In the genomic region with DNA sequence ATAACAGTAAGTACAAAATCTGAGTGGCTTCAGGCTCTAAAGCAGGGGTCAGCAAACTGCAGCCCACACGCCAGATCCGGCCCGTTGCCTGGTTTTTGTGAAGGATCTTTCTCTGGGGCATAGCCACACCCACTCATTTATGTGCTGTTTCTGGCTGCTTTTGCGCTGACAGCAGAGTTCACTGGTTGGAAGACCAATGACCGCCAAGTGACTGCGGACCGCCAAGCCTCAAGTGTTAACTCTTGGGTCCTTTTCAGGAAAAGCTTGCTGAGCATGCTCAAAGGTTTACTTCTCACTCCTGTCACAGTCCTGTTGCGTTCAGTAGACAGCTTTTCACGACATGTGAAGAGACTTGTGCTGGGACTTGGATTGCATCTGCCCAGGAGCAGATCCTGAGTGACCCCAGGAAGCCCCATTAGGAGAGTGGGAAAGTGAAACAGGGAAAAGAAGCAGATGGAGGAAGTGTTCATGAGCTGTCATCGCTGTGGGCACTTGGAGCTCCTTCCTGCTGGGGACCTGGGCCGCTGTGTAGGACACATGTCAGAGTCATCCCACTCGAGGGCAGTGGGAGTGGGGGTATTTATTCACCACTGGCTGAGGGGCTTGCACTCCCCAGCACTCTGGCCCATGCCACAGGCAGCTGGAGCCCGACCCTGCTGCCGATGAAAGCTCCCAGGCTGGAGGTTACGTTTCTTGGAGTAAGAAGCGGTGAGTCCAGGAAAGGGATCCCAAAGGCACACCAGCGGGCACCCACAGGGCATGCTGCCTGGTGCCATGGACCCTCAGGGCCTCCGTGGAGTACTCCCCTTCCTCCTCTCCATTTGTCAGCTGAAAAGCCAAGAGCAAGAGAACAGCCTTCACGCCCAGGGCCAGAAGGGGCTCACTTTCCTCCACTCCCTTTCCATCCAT, we compare ENCODE assay signal across 20 cellular contexts.
DNase-seq lines count a peak whose midpoint lies in the region; ATAC-seq, FAIRE-seq and TF ChIP-seq lines count a peak whose summit lies in the region.
"Had no signal": no experiment of that assay in that cellular context is flagged by ENCODE, and none has a peak within 500 bp of the region (broad histone marks: within the 10 kb centered on the region; RNA-seq: fewer than 3 reads in every experiment).

No MANE protein-coding gene starts in this region.

- TF ChIP-seq CTCF in liver (IDR thresholded peaks at IDR 0.05; ENCODE audit: low read depth, low read length, missing input control) (no peak), HepG2 (CRISPR knock-in tag; IDR thresholded peaks at IDR 0.05) (no peak), K562 (IDR thresholded peaks at IDR 0.05 in 2 of 3, conservative IDR thresholded peaks at IDR 0.05 in 1 of 3; ENCODE audit: insufficient read depth in 2 of 3, low read depth in 1 of 3, low read length in 3 of 3) (no peak), esophagus squamous epithelium (IDR thresholded peaks at IDR 0.05) (no peak)

- no peaks in the 10 kb centered on the region for H3K79me1 ChIP-seq in mesenchymal stem cell (replicated peaks; ENCODE audit: low read length, poor library complexity, severe bottlenecking)

- DNase-seq in HepG2 (ENCODE audit: low spot score) (no peak), K562 (ENCODE audit: extremely low read depth in 1 of 4, low spot score in 3 of 4) (no peak), mesenchymal stem cell (no peak), aorta (peak in 1 of 2 donors; percentile 62), esophagus squamous epithelium (lab: John Stamatoyannopoulos, UW) (no peak), GM19240 (ENCODE audit: insufficient read length, low spot score) (no peak)
- DNase-seq in natural killer cell treated with Interleukin-12 subunit alpha and Interleukin-12 subunit beta and Interleukin-15 and Interleukin-18, amount 100 ng/mL, for 72 hours (ENCODE audit: low spot score), result no peak
- DNase-seq: ACHN, AML-193, COR-L47, H7, NCI-H187, NCI-H226, NCI-H524 treated with DMSO at 0.1 percent for 48 hours, SHP77 had no signal

- FAIRE-seq in HepG2 (lab: Jason Lieb, UNC), result no peak
- FAIRE-seq in K562 (lab: Jason Lieb, UNC), result no peak
- FAIRE-seq: GM12892, HTR-8/SVneo had no signal

- H3K79me2 ChIP-seq in HepG2 (ENCODE audit: insufficient read depth, low read length) (no peaks in the 10 kb centered on the region), K562 (ENCODE audit: control insufficient read depth, insufficient read depth, low read length) (no peaks in the 10 kb centered on the region)

- intact Hi-C loops in HepG2 (cut with micrococcal nuclease; ENCODE audit: unreplicated experiment), result no loop called here
- intact Hi-C loops in K562 (cut with micrococcal nuclease), result no loop called here
- intact Hi-C loops in aorta (cut with DNase I), result no loop called here
- intact Hi-C loops in esophagus squamous epithelium (cut with DNase I), result no loop called here

- no peaks in the 10 kb centered on the region for H3K9me1 ChIP-seq in K562 (ENCODE audit: control insufficient read depth, insufficient read depth, low read length)

- H3K18ac ChIP-seq in mesenchymal stem cell (ENCODE audit: low read depth in 1 of 2, low read length in 2 of 2), result no peak overlapping the region

- H3K14ac ChIP-seq in mesenchymal stem cell (ENCODE audit: low read length in 2 of 2), result no peak overlapping the region

- CTCF ChIA-PET in HepG2 (lab: Yijun Ruan, JAX; ENCODE audit: low intra/inter-chr PET ratio, low total read pairs), result no interaction called here
- CTCF ChIA-PET in K562 (lab: Yijun Ruan, JAX; ENCODE audit: low intra/inter-chr PET ratio), result no interaction called here

- no peak overlapping the region for H4K91ac ChIP-seq in mesenchymal stem cell (ENCODE audit: low read length)

- WGBS in liver, result 87% methylated on average over 19 of the region's 19 CpGs
- WGBS in HepG2 (ENCODE audit: low lambda C conversion rate), result 47% methylated on average over 11 of the region's 19 CpGs
- under 1% methylated on average over 18 of the region's 19 CpGs for WGBS in K562 (ENCODE audit: insufficient coverage, low coverage, missing lambda C conversion rate)
- WGBS in mesenchymal stem cell, result 87% methylated on average over 19 of the region's 19 CpGs
- whole genome bisulfite sequencing in aorta, 2 donors, result 83 to 86% methylated on average over 19 of the region's 19 CpGs
- 84 to 86% methylated on average over 13 of the region's 19 CpGs for WGBS in esophagus squamous epithelium, 2 donors

- H3K9me3 ChIP-seq in liver (ENCODE audit: control insufficient read depth in 4 of 4, low read length in 3 of 4) (no peaks in the 10 kb centered on the region), HepG2 (ENCODE audit: low read length) (no peaks in the 10 kb centered on the region), K562 (replicated peaks; ENCODE audit: control insufficient read depth, insufficient read depth, low read depth, low read length) (no peaks in the 10 kb centered on the region), mesenchymal stem cell (ENCODE audit: control insufficient read depth, low read length) (peaks cover 15% of the 10 kb centered on the region), aorta (ENCODE audit: control insufficient read depth, low read length) (no peaks in the 10 kb centered on the region), esophagus squamous epithelium (no peaks in the 10 kb centered on the region)

- H2AFZ ChIP-seq in HepG2 (ENCODE audit: low read length) (no peak overlapping the region), K562 (ENCODE audit: low read depth, low read length) (0 out of 2 replicates have a peak overlapping the region, but pooled peaks have one; percentile 14), mesenchymal stem cell (ENCODE audit: low read depth, low read length) (no peak overlapping the region)

- no peak overlapping the region for H3K23ac ChIP-seq in mesenchymal stem cell (ENCODE audit: low read length in 2 of 2)

- H2BK120ac ChIP-seq in mesenchymal stem cell (ENCODE audit: low read depth, low read length), result no peak overlapping the region

- in situ Hi-C loops in HepG2 (cut with HindIII; ENCODE audit: extremely low pct_ligation_motif_present, low pct_unique_long_range_greater_than_20kb) (no loop called here), K562 (cut with MboI) (no loop called here)

- H3K27ac Mint-ChIP-seq in natural killer cell treated with Interleukin-12 subunit alpha and Interleukin-12 subunit beta and Interleukin-15 and Interleukin-18, amount 100 ng/mL, for 72 hours, result no peak overlapping the region

- H2AK5ac ChIP-seq in mesenchymal stem cell (ENCODE audit: low read length, severe bottlenecking), result no peak overlapping the region

- no peaks in the 10 kb centered on the region for H3K9me3 Mint-ChIP-seq in natural killer cell treated with Interleukin-12 subunit alpha and Interleukin-12 subunit beta and Interleukin-15 and Interleukin-18, amount 100 ng/mL, for 72 hours

- H3K4me2 ChIP-seq in HepG2 (ENCODE audit: low read depth, low read length), result no peak overlapping the region
- no peak overlapping the region; the same call in 1 of the 2 replicates for H3K4me2 ChIP-seq in K562 (ENCODE audit: insufficient read depth, low read length)
- no peak overlapping the region for H3K4me2 ChIP-seq in mesenchymal stem cell (ENCODE audit: low read length, poor library complexity, severe bottlenecking)

- no peaks in the 10 kb centered on the region for H3K4me1 ChIP-seq in liver (ENCODE audit: control insufficient read depth in 4 of 4, insufficient read depth in 4 of 4, low read length in 3 of 4)
- H3K4me1 ChIP-seq in HepG2 (ENCODE audit: insufficient read depth, low read length), result no peaks in the 10 kb centered on the region
- H3K4me1 ChIP-seq in K562 (replicated peaks in 1 of 2; ENCODE audit: control insufficient read depth in 2 of 2, insufficient read depth in 2 of 2, low read length in 2 of 2), result no peaks in the 10 kb centered on the region
- peaks cover 4% of the 10 kb centered on the region for H3K4me1 ChIP-seq in mesenchymal stem cell (ENCODE audit: control insufficient read depth, insufficient read depth, low read depth, low read length)
- no peaks in the 10 kb centered on the region for H3K4me1 ChIP-seq in aorta (ENCODE audit: control insufficient read depth in 1 of 2, insufficient read depth in 2 of 2, low read length in 2 of 2)
- H3K4me1 ChIP-seq in esophagus squamous epithelium, result no peaks in the 10 kb centered on the region

- TF ChIP-seq POLR2A in HepG2 (IDR thresholded peaks at IDR 0.05; ENCODE audit: insufficient read depth in 1 of 2, low read depth in 2 of 2, low read length in 2 of 2) (no peak), K562 (conservative IDR thresholded peaks at IDR 0.05) (no peak), esophagus squamous epithelium (IDR thresholded peaks at IDR 0.05) (no peak)

- no peak overlapping the region for H3K4me3 ChIP-seq in liver (ENCODE audit: low read depth in 1 of 3, low read length in 3 of 3)
- no peak overlapping the region for H3K4me3 ChIP-seq in HepG2 (replicated peaks in 1 of 3; ENCODE audit: insufficient read depth in 1 of 3, low read depth in 2 of 3, low read length in 3 of 3)
- no peak overlapping the region for H3K4me3 ChIP-seq in K562
- H3K4me3 ChIP-seq in mesenchymal stem cell (ENCODE audit: insufficient read depth in 1 of 2, low read depth in 1 of 2, low read length in 2 of 2), result peak overlapping the region in 1 of 2 experiments; percentile 25
- H3K4me3 ChIP-seq in aorta (ENCODE audit: low read length in 2 of 2), result no peak overlapping the region
- no peak overlapping the region for H3K4me3 ChIP-seq in esophagus squamous epithelium

- H2BK5ac ChIP-seq in mesenchymal stem cell (ENCODE audit: low read depth, low read length, poor library complexity, severe bottlenecking), result no peak overlapping the region

- TF ChIP-seq RAD21 in liver (IDR thresholded peaks at IDR 0.05) (peak in 1 of 2 donors; percentile 21), HepG2 (CRISPR knock-in tag; IDR thresholded peaks at IDR 0.05) (no peak), K562 (CRISPR knock-in tag; conservative IDR thresholded peaks at IDR 0.05 in 1 of 2, IDR thresholded peaks at IDR 0.05 in 1 of 2) (no peak)

- no peaks in the 10 kb centered on the region for H4K20me1 ChIP-seq in HepG2 (ENCODE audit: insufficient read depth, low read length)
- no peaks in the 10 kb centered on the region for H4K20me1 ChIP-seq in K562 (replicated peaks; ENCODE audit: control insufficient read depth, insufficient read depth, low read length)

- H3K27me3 ChIP-seq in liver (ENCODE audit: control insufficient read depth in 4 of 4, insufficient read depth in 4 of 4, low read length in 3 of 4), result no peaks in the 10 kb centered on the region
- peaks cover 1 to 17% of the 10 kb centered on the region in 2 experiments; a peak in 1 of 5 replicates for H3K27me3 ChIP-seq in HepG2 (ENCODE audit: control insufficient read depth in 1 of 2, insufficient read depth in 2 of 2, low read length in 2 of 2)
- H3K27me3 ChIP-seq in K562 (ENCODE audit: control insufficient read depth in 2 of 2, insufficient read depth in 2 of 2, low read length in 2 of 2), result peaks cover 11 to 56% of the 10 kb centered on the region in 2 experiments
- H3K27me3 ChIP-seq in mesenchymal stem cell (ENCODE audit: control insufficient read depth in 1 of 2, insufficient read depth in 1 of 2, low read length in 2 of 2), result peaks cover 6 to 10% of the 10 kb centered on the region in 2 experiments
- H3K27me3 ChIP-seq in aorta (ENCODE audit: control insufficient read depth in 1 of 2, insufficient read depth in 2 of 2, low read length in 1 of 2), result no peaks in the 10 kb centered on the region
- no peaks in the 10 kb centered on the region for H3K27me3 ChIP-seq in esophagus squamous epithelium

- H3K27me3 Mint-ChIP-seq in natural killer cell treated with Interleukin-12 subunit alpha and Interleukin-12 subunit beta and Interleukin-15 and Interleukin-18, amount 100 ng/mL, for 72 hours, result peaks cover 0 to 26% of the 10 kb centered on the region in 2 donors

- H2BK12ac ChIP-seq in mesenchymal stem cell (ENCODE audit: low read length in 2 of 2), result no peak overlapping the region

- H3K36me3 ChIP-seq in liver (ENCODE audit: control insufficient read depth in 4 of 4, insufficient read depth in 3 of 4, low read depth in 1 of 4, low read length in 3 of 4) (no peaks in the 10 kb centered on the region), HepG2 (replicated peaks in 1 of 2; ENCODE audit: control insufficient read depth in 1 of 2, insufficient read depth in 2 of 2, low read length in 2 of 2) (no peaks in the 10 kb centered on the region), K562 (ENCODE audit: control insufficient read depth, insufficient read depth, low read length) (no peaks in the 10 kb centered on the region), mesenchymal stem cell (ENCODE audit: control insufficient read depth in 1 of 2, insufficient read depth in 2 of 2, low read depth in 1 of 2, low read length in 2 of 2) (no peaks in the 10 kb centered on the region), aorta (ENCODE audit: control insufficient read depth in 1 of 2, insufficient read depth in 2 of 2, low read length in 1 of 2) (no peaks in the 10 kb centered on the region), esophagus squamous epithelium (no peaks in the 10 kb centered on the region)

- peaks cover 9 to 21% of the 10 kb centered on the region in 2 donors for H3K4me1 Mint-ChIP-seq in natural killer cell treated with Interleukin-12 subunit alpha and Interleukin-12 subunit beta and Interleukin-15 and Interleukin-18, amount 100 ng/mL, for 72 hours (ENCODE audit: low read depth in 2 of 2)
- H3K4me1 Mint-ChIP-seq: CD14-positive monocyte had no signal

- POLR2A ChIA-PET in HepG2 (lab: Yijun Ruan, JAX) (no interaction called here), K562 (lab: Yijun Ruan, JAX) (interaction anchor here (0.7 to 0.9 kb wide), 2 partner anchors 390 to 928 kb away, joined by 3 to 7 read pairs; no protein-coding TSS in a partner anchor)

- BruUV-seq in HepG2 (replicated peaks; lab: Mats Ljungman, UMichigan) (no TSS peak), K562 (replicated peaks; lab: Mats Ljungman, UMichigan) (no TSS peak)

- no peaks in the 10 kb centered on the region for H3K36me3 Mint-ChIP-seq in natural killer cell treated with Interleukin-12 subunit alpha and Interleukin-12 subunit beta and Interleukin-15 and Interleukin-18, amount 100 ng/mL, for 72 hours
- H3K36me3 Mint-ChIP-seq: CD14-positive monocyte had no signal

- H3K9ac ChIP-seq in liver (ENCODE audit: low read depth in 1 of 2, low read length in 2 of 2) (no peak overlapping the region), HepG2 (ENCODE audit: insufficient read depth, low read depth, low read length) (no peak overlapping the region), K562 (ENCODE audit: insufficient read depth in 1 of 2, low read depth in 2 of 2, low read length in 2 of 2) (no peak overlapping the region; a peak in 1 of 4 replicates), mesenchymal stem cell (ENCODE audit: low read length) (peak overlapping the region; percentile 43)

- H3K27ac ChIP-seq in liver (ENCODE audit: low read depth in 1 of 2, low read length in 2 of 2) (no peak overlapping the region), HepG2 (ENCODE audit: extremely low read length, insufficient read depth, low read length) (no peak overlapping the region), K562 (ENCODE audit: extremely low read depth, low read depth, low read length) (no peak overlapping the region), mesenchymal stem cell (ENCODE audit: low read length, poor library complexity, severe bottlenecking) (no peak overlapping the region), aorta (ENCODE audit: low read depth in 1 of 2, low read length in 2 of 2) (no peak overlapping the region), esophagus squamous epithelium (no peak overlapping the region)
- H3K27ac ChIP-seq: HL-60 had no signal

- no peak overlapping the region for H3K4me3 Mint-ChIP-seq in natural killer cell treated with Interleukin-12 subunit alpha and Interleukin-12 subunit beta and Interleukin-15 and Interleukin-18, amount 100 ng/mL, for 72 hours
- H3K4me3 Mint-ChIP-seq: CD14-positive monocyte had no signal

- TF ChIP-seq EP300 in HepG2 (IDR thresholded peaks at IDR 0.05; ENCODE audit: low read depth in 2 of 2, low read length in 2 of 2) (no peak), HepG2 (CRISPR knock-in tag; IDR thresholded peaks at IDR 0.05; ENCODE audit: borderline replicate concordance) (no peak), K562 (IDR thresholded peaks at IDR 0.05; ENCODE audit: low read length) (no peak)

- H4K8ac ChIP-seq in mesenchymal stem cell (ENCODE audit: low read length), result no peak overlapping the region

- H2BK15ac ChIP-seq in mesenchymal stem cell (ENCODE audit: low read depth, poor library complexity, severe bottlenecking), result no peak overlapping the region

- no peak for ATAC-seq in HepG2
- 0 out of 3 replicates have a peak, but pooled peaks have one; percentile 28 for ATAC-seq in K562
- peak; percentile 35 for ATAC-seq in aorta (ENCODE audit: low FRiP score)
- no peak for ATAC-seq in natural killer cell treated with Interleukin-12 subunit alpha and Interleukin-12 subunit beta and Interleukin-15 and Interleukin-18, amount 100 ng/mL, for 72 hours

- no peak overlapping the region for H3K4ac ChIP-seq in mesenchymal stem cell (ENCODE audit: low read depth in 1 of 2, low read length in 2 of 2)

Comparison
In these comparisons a context has a peak if more than half of its experiments do, and no peak if none do; other contexts are left out.
1. ATAC-seq: peak in K562 (single experiment) and aorta (single experiment); none in HepG2 (single experiment) and natural killer cell treated with Interleukin-12 subunit alpha and Interleukin-12 subunit beta and Interleukin-15 and Interleukin-18, amount 100 ng/mL, for 72 hours (0 of 2).